Comparison of ENCODE assay signal across 16 cellular contexts in genomic region chr16:12406158-12406557, GRCh38.
A peak's percentile ranks its signal among the peaks of the same experiment; 100 is the strongest.
DNase-seq lines count a peak whose midpoint lies in the region; ATAC-seq and TF ChIP-seq lines count a peak whose summit lies in the region.
"Had no signal": no experiment of that assay in that cellular context is flagged by ENCODE, and none has a peak within 500 bp of the region (broad histone marks: within the 10 kb centered on the region; RNA-seq: fewer than 3 reads in every experiment).

No MANE protein-coding gene starts in this region.

- no peak overlapping the region for H3K4me3 Mint-ChIP-seq in immature natural killer cell
- H3K4me3 Mint-ChIP-seq in activated CD4-positive, alpha-beta T cell treated with anti-CD3 and anti-CD28 coated beads, Interleukin-2, amount 10 ng/mL, durations not matched to agents 24 days and 14 days = no peak overlapping the region

- H3K9me2 ChIP-seq in Loucy (replicated peaks; ENCODE audit: low read depth, low read length) = no peaks in the 10 kb centered on the region

- H3K36me3 Mint-ChIP-seq in immature natural killer cell = peaks cover 7 to 15% (median 12%) of the 10 kb centered on the region in 3 donors
- H3K36me3 Mint-ChIP-seq in activated CD4-positive, alpha-beta T cell treated with anti-CD3 and anti-CD28 coated beads, Interleukin-2, amount 10 ng/mL, durations not matched to agents 24 days and 14 days (ENCODE audit: low read depth) = no peaks in the 10 kb centered on the region

- H3K27me3 Mint-ChIP-seq in immature natural killer cell (ENCODE audit: low read depth in 3 of 3) = peaks cover 0 to 2% (median 0%) of the 10 kb centered on the region in 3 donors
- H3K27me3 Mint-ChIP-seq in activated CD4-positive, alpha-beta T cell treated with anti-CD3 and anti-CD28 coated beads, Interleukin-2, amount 10 ng/mL, durations not matched to agents 24 days and 14 days = no peaks in the 10 kb centered on the region

- DNase-seq in dermis blood vessel endothelial cell (peak; percentile 95), lung microvascular endothelial cell (ENCODE audit: low read depth in 2 of 2) (peak; percentile 71 to 94), activated gamma-delta T cell (lab: John Stamatoyannopoulos, UW) (no peak), immature natural killer cell (no peak)
- no peak for DNase-seq in activated CD4-positive, alpha-beta T cell treated with anti-CD3 and anti-CD28 coated beads, Interleukin-2, amount 10 ng/mL, durations not matched to agents 24 days and 14 days
- DNase-seq: Caco-2, NCI-H1092, NCI-H2081 treated with DMSO at 0.1 percent for 48 hours, NCI-H510A, NCI-H774 had no signal

- no peak for TF ChIP-seq CTCF in Loucy (conservative IDR thresholded peaks at IDR 0.05; ENCODE audit: low read length)

- H3K9me3 ChIP-seq in BLaER1 (peaks cover 21% of the 10 kb centered on the region), Loucy (ENCODE audit: insufficient read depth, low read depth, low read length) (no peaks in the 10 kb centered on the region)
- H3K9me3 ChIP-seq: Caco-2, HAP-1, SJSA1 had no signal

- H3K27me3 ChIP-seq in BLaER1 (no peaks in the 10 kb centered on the region), Loucy (ENCODE audit: insufficient read depth, low read length, poor library complexity, severe bottlenecking) (no peaks in the 10 kb centered on the region)
- H3K27me3 ChIP-seq: SJSA1 had no signal

- peak overlapping the region; percentile 54; the same call in 1 of the 2 replicates for H3K9ac ChIP-seq in BLaER1
- H3K9ac ChIP-seq in Loucy (ENCODE audit: low read depth, low read length, poor library complexity, severe bottlenecking) = no peak overlapping the region

- H3F3A ChIP-seq in Loucy (ENCODE audit: low read depth) = no peaks in the 10 kb centered on the region; the same call in 1 of the 2 replicates

- H3K4me2 ChIP-seq in BLaER1 = peak overlapping the region; percentile 84
- H3K4me2 ChIP-seq in Loucy (ENCODE audit: low read depth, low read length, poor library complexity, severe bottlenecking) = peak overlapping the region; percentile 53

- H2AFZ ChIP-seq in Loucy (ENCODE audit: low read length) = no peak overlapping the region

- peaks cover 0 to 2% of the 10 kb centered on the region in 2 donors for H3K4me1 Mint-ChIP-seq in immature natural killer cell
- H3K4me1 Mint-ChIP-seq in activated CD4-positive, alpha-beta T cell treated with anti-CD3 and anti-CD28 coated beads, Interleukin-2, amount 10 ng/mL, durations not matched to agents 24 days and 14 days = peaks cover 2% of the 10 kb centered on the region

- ATAC-seq in GM21619 (IDR thresholded peaks at IDR 0.05; ENCODE audit: unreplicated experiment) = no peak
- ATAC-seq: K562 had no signal

- H3K4me1 ChIP-seq in BLaER1 = peaks cover 80% of the 10 kb centered on the region
- peaks cover 37% of the 10 kb centered on the region for H3K4me1 ChIP-seq in Loucy (ENCODE audit: insufficient read depth, low read length, poor library complexity, severe bottlenecking)
- H3K4me1 ChIP-seq: Caco-2, HAP-1 had no signal

- H3K27ac Mint-ChIP-seq in immature natural killer cell = no peak overlapping the region
- H3K27ac Mint-ChIP-seq in activated CD4-positive, alpha-beta T cell treated with anti-CD3 and anti-CD28 coated beads, Interleukin-2, amount 10 ng/mL, durations not matched to agents 24 days and 14 days = no peak overlapping the region

- intact Hi-C loops in activated CD4-positive, alpha-beta T cell treated with anti-CD3 and anti-CD28 coated beads, Interleukin-2, amount 10 ng/mL, durations not matched to agents 24 days and 14 days (cut with micrococcal nuclease) = no loop called here

- peak overlapping the region; percentile 86 for H3K27ac ChIP-seq in BLaER1
- H3K27ac ChIP-seq: SJSA1 had no signal

- H3K9me3 Mint-ChIP-seq in immature natural killer cell = no peaks in the 10 kb centered on the region
- H3K9me3 Mint-ChIP-seq in activated CD4-positive, alpha-beta T cell treated with anti-CD3 and anti-CD28 coated beads, Interleukin-2, amount 10 ng/mL, durations not matched to agents 24 days and 14 days = no peaks in the 10 kb centered on the region

- H3K4me3 ChIP-seq in BLaER1 (no peak overlapping the region), Loucy (ENCODE audit: low read length, poor library complexity, severe bottlenecking) (no peak overlapping the region)
- H3K4me3 ChIP-seq: HAP-1, K562, SJSA1 had no signal

- peaks cover 23% of the 10 kb centered on the region for H3K36me3 ChIP-seq in BLaER1
- H3K36me3 ChIP-seq in Loucy (ENCODE audit: insufficient read depth, low read length) = no peaks in the 10 kb centered on the region
- H3K36me3 ChIP-seq: HAP-1, SJSA1 had no signal

- no peaks in the 10 kb centered on the region for H3K79me2 ChIP-seq in Loucy (ENCODE audit: insufficient read depth, low read length)

- no peaks in the 10 kb centered on the region for H4K20me1 ChIP-seq in BLaER1
- H4K20me1 ChIP-seq in Loucy (ENCODE audit: insufficient read depth, low read length, poor library complexity, severe bottlenecking) = no peaks in the 10 kb centered on the region

Comparison
In these comparisons a context has a peak if more than half of its experiments do, and no peak if none do; other contexts are left out.
1. DNase-seq: peak in dermis blood vessel endothelial cell (single experiment) and lung microvascular endothelial cell (2 of 2); none in activated gamma-delta T cell (single experiment), immature natural killer cell (0 of 3) and activated CD4-positive, alpha-beta T cell treated with anti-CD3 and anti-CD28 coated beads, Interleukin-2, amount 10 ng/mL, durations not matched to agents 24 days and 14 days (single experiment).